8 cellular contexts compared by ENCODE assay signal in genomic region chr12:112900298-112901145, GRCh38. TPM values are rescaled to one million over a fixed set of nuclear protein-coding genes. Genes with fewer than 3 reads are reported as not detected.
DNase-seq lines count a peak whose midpoint lies in the region; ATAC-seq and TF ChIP-seq lines count a peak whose summit lies in the region.

No MANE protein-coding gene starts in this region.

- no peaks in the 10 kb centered on the region for H3K9me3 Mint-ChIP-seq in CD4-positive, alpha-beta memory T cell
- H3K9me3 Mint-ChIP-seq in GM23338, result peaks cover 33% of the 10 kb centered on the region
- H3K9me3 Mint-ChIP-seq in activated CD8-positive, alpha-beta T cell treated with anti-CD3 and anti-CD28 coated beads, Interleukin-2, amount 10 ng/mL, durations not matched to agents 7 days and 5 days (ENCODE audit: insufficient read depth), result no peaks in the 10 kb centered on the region

- no peaks in the 10 kb centered on the region for H3K79me2 ChIP-seq in GM23338 (replicated peaks; ENCODE audit: insufficient read depth)

- peaks cover 0 to 7% of the 10 kb centered on the region in 2 donors for H3K27me3 Mint-ChIP-seq in CD4-positive, alpha-beta memory T cell
- peaks cover 5% of the 10 kb centered on the region for H3K27me3 Mint-ChIP-seq in GM23338 (ENCODE audit: insufficient read depth, low read depth, poor library complexity)
- peaks cover 17% of the 10 kb centered on the region for H3K27me3 Mint-ChIP-seq in activated CD8-positive, alpha-beta T cell treated with anti-CD3 and anti-CD28 coated beads, Interleukin-2, amount 10 ng/mL, durations not matched to agents 7 days and 5 days (ENCODE audit: low read depth)

- H3K4me1 Mint-ChIP-seq in CD4-positive, alpha-beta memory T cell, result peaks cover 18 to 39% (median 24%) of the 10 kb centered on the region in 4 donors
- no peaks in the 10 kb centered on the region; the same call in 2 of the 3 replicates for H3K4me1 Mint-ChIP-seq in GM23338
- H3K4me1 Mint-ChIP-seq in activated CD8-positive, alpha-beta T cell treated with anti-CD3 and anti-CD28 coated beads, Interleukin-2, amount 10 ng/mL, durations not matched to agents 7 days and 5 days (ENCODE audit: low read depth), result peaks cover 37% of the 10 kb centered on the region

- H3K36me3 Mint-ChIP-seq in CD4-positive, alpha-beta memory T cell, result no peaks in the 10 kb centered on the region
- H3K36me3 Mint-ChIP-seq in GM23338 (ENCODE audit: low read depth), result peaks cover 4% of the 10 kb centered on the region; the same call in 2 of the 3 replicates
- H3K36me3 Mint-ChIP-seq in activated CD8-positive, alpha-beta T cell treated with anti-CD3 and anti-CD28 coated beads, Interleukin-2, amount 10 ng/mL, durations not matched to agents 7 days and 5 days (ENCODE audit: low read depth), result no peaks in the 10 kb centered on the region

- H3K9me2 ChIP-seq in GM23338 (ENCODE audit: insufficient read depth), result no peaks in the 10 kb centered on the region

- ATAC-seq in GM23338, result peak; percentile 86
- peak; percentile 55 for ATAC-seq in activated CD8-positive, alpha-beta T cell treated with anti-CD3 and anti-CD28 coated beads, Interleukin-2, amount 10 ng/mL, durations not matched to agents 7 days and 5 days
- no peak for ATAC-seq in HG02840 (IDR thresholded peaks at IDR 0.05; ENCODE audit: low FRiP score, unreplicated experiment)

- no peak overlapping the region for H3K4me3 ChIP-seq in CD4-positive, alpha-beta memory T cell (ENCODE audit: low read length in 2 of 2)
- H3K4me3 ChIP-seq in GM23338 (no peak overlapping the region), fibroblast of the aortic adventitia (ENCODE audit: low read depth, low read length) (no peak overlapping the region)

- intact Hi-C loops in CD4-positive, alpha-beta memory T cell (cut with micrococcal nuclease), result loop anchor here (1.0 to 10.0 kb wide), 4 partner anchors 78 to 284 kb away; partner anchors contain the start of genes DDX54, OAS2 and RITA1

- H3K4me3 Mint-ChIP-seq in CD4-positive, alpha-beta memory T cell, result peak overlapping the region in 1 of 8 donors; percentile 2
- H3K4me3 Mint-ChIP-seq in GM23338, result no peak overlapping the region
- no peak overlapping the region for H3K4me3 Mint-ChIP-seq in activated CD8-positive, alpha-beta T cell treated with anti-CD3 and anti-CD28 coated beads, Interleukin-2, amount 10 ng/mL, durations not matched to agents 7 days and 5 days

- no peaks in the 10 kb centered on the region for H3K27me3 ChIP-seq in CD4-positive, alpha-beta memory T cell (ENCODE audit: insufficient read depth, low read length)
- H3K27me3 ChIP-seq in GM23338 (ENCODE audit: insufficient read depth), result no peaks in the 10 kb centered on the region

- no peaks in the 10 kb centered on the region for H3K36me3 ChIP-seq in CD4-positive, alpha-beta memory T cell (ENCODE audit: insufficient read depth, low read length)
- no peaks in the 10 kb centered on the region for H3K36me3 ChIP-seq in GM23338 (ENCODE audit: insufficient read depth)

- TF ChIP-seq CTCF in GM23338 (conservative IDR thresholded peaks at IDR 0.05; ENCODE audit: low read depth in 2 of 2) (peak; percentile 75 to 80), fibroblast of the aortic adventitia (IDR thresholded peaks at IDR 0.05; ENCODE audit: insufficient read depth, low read length) (peak; percentile 83)

- H3K4me1 ChIP-seq in CD4-positive, alpha-beta memory T cell (ENCODE audit: insufficient read depth, low read length), result peaks cover 23% of the 10 kb centered on the region
- no peaks in the 10 kb centered on the region for H3K4me1 ChIP-seq in GM23338 (ENCODE audit: insufficient read depth)

- POLR2A ChIA-PET in CD4-positive, alpha-beta memory T cell (lab: Charles Lee; ENCODE audit: partially characterized antibody), result interaction anchor here (1.0 to 12.1 kb wide), 5 partner anchors 9 to 93 kb away, joined by 3 to 144 read pairs (median 4); partner anchors contain the start of genes OAS2 and OAS3
- POLR2A ChIA-PET in activated CD8-positive, alpha-beta T cell treated with anti-CD3 and anti-CD28 coated beads, Interleukin-2, amount 10 ng/mL, durations not matched to agents 7 days and 5 days (lab: Charles Lee), result interaction anchor here (1.2 to 3.5 kb wide), 2 partner anchors 37 to 78 kb away, joined by 5 to 37 read pairs; partner anchors contain the start of genes OAS2 and OAS3

- H4K20me1 ChIP-seq in GM23338 (replicated peaks; ENCODE audit: insufficient read depth), result no peaks in the 10 kb centered on the region

- no peak overlapping the region for H3K27ac ChIP-seq in CD4-positive, alpha-beta memory T cell (ENCODE audit: low read depth, low read length)
- no peak overlapping the region for H3K27ac ChIP-seq in GM23338 (ENCODE audit: low read depth)

- DNase-seq in CD4-positive, alpha-beta memory T cell, result peak; percentile 39 to 59 (median 45)
- DNase-seq in GM23338 (ENCODE audit: low spot score), result peak; percentile 86
- DNase-seq in NCI-H510A treated with DMSO at 0.1 percent for 48 hours (lab: John Stamatoyannopoulos, UW), result peak; percentile 77
- DNase-seq in activated CD8-positive, alpha-beta T cell treated with anti-CD3 and anti-CD28 coated beads, Interleukin-2, amount 10 ng/mL, durations not matched to agents 7 days and 5 days, result peak; percentile 63
- peak; percentile 49 for DNase-seq in fibroblast of the aortic adventitia (ENCODE audit: low read depth)
- DNase-seq in retina, result peak; percentile 22
- DNase-seq in globus pallidus (ENCODE audit: low spot score), result no peak

- no peaks in the 10 kb centered on the region for H3F3A ChIP-seq in GM23338 (replicated peaks; ENCODE audit: low read depth)

- no peaks in the 10 kb centered on the region for H3K9me3 ChIP-seq in CD4-positive, alpha-beta memory T cell (ENCODE audit: control insufficient read depth in 1 of 2, low read length in 2 of 2)

- H2AFZ ChIP-seq in GM23338, result no peak overlapping the region

- H3K27ac Mint-ChIP-seq in CD4-positive, alpha-beta memory T cell, result peak overlapping the region in 6 of 7 donors; percentile 13 to 70 (median 58)
- no peak overlapping the region for H3K27ac Mint-ChIP-seq in GM23338
- no peak overlapping the region for H3K27ac Mint-ChIP-seq in activated CD8-positive, alpha-beta T cell treated with anti-CD3 and anti-CD28 coated beads, Interleukin-2, amount 10 ng/mL, durations not matched to agents 7 days and 5 days

- CTCF ChIA-PET in CD4-positive, alpha-beta memory T cell (lab: Charles Lee; ENCODE audit: partially characterized antibody), result interaction anchor here (0.6 to 5.2 kb wide), 36 partner anchors 8 to 411 kb away, joined by 3 to 72 read pairs (median 6); partner anchors contain the start of genes OAS2 and OAS3
- CTCF ChIA-PET in activated CD8-positive, alpha-beta T cell treated with anti-CD3 and anti-CD28 coated beads, Interleukin-2, amount 10 ng/mL, durations not matched to agents 7 days and 5 days (lab: Charles Lee), result interaction anchor here (0.8 to 2.3 kb wide), 22 partner anchors 10 to 274 kb away, joined by 3 to 14 read pairs (median 6); partner anchors contain the start of genes OAS2 and OAS3

- H3K4me2 ChIP-seq in GM23338, result no peak overlapping the region

TF ChIP-seq in GM23338, 12 proteins besides CTCF, POLR2A, EP300 and RAD21 (continues in another document):
- TF ChIP-seq ETS1 (IDR thresholded peaks at IDR 0.05) (no peak), NANOG (IDR thresholded peaks at IDR 0.05; ENCODE audit: borderline replicate concordance) (no peak), JUNB (IDR thresholded peaks at IDR 0.05; ENCODE audit: unreplicated experiment) (no peak)

RNA-seq across cellular contexts. Expression of gene OAS1, which starts 6.2 kb away (rescaled TPM):
- total RNA-seq in CD4-positive, alpha-beta memory T cell, result 10 to 100 TPM in 1 of 2 experiments, 1 to 10 TPM in 1; 8.4 to 10.9 TPM
- 10 to 100 TPM; 30.3 to 49.3 TPM for polyA plus RNA-seq in CD4-positive, alpha-beta memory T cell
- not detected in 2 replicates for total RNA-seq in GM23338 (2014; rRNA removed; shearing (Covaris generic))
- polyA plus RNA-seq in GM23338 (2016; fragmentation: Nextera tagmentation; extraction: Ambion mirVana), result not detected in 2 replicates
- total RNA-seq in activated CD8-positive, alpha-beta T cell treated with anti-CD3 and anti-CD28 coated beads, Interleukin-2, amount 10 ng/mL, durations not matched to agents 7 days and 5 days, result 100 to 1,000 TPM; 143 to 146 TPM
- 1.4 and 7.8 TPM in 2 replicates for total RNA-seq in fibroblast of the aortic adventitia (ENCODE audit: low replicate concordance)

RNA-seq across cellular contexts. Expression of gene OAS3, which starts 37.8 kb away (rescaled TPM):
- 10 to 100 TPM; 20.3 to 22.5 TPM for total RNA-seq in CD4-positive, alpha-beta memory T cell
- 10 to 100 TPM; 14.4 to 31.3 TPM for polyA plus RNA-seq in CD4-positive, alpha-beta memory T cell
- total RNA-seq in GM23338 (2014; rRNA removed; shearing (Covaris generic)), result 1.4 and 2.6 TPM in 2 replicates
- 0.21 and 0.27 TPM in 2 replicates for polyA plus RNA-seq in GM23338 (2016; fragmentation: Nextera tagmentation; extraction: Ambion mirVana)
- total RNA-seq in activated CD8-positive, alpha-beta T cell treated with anti-CD3 and anti-CD28 coated beads, Interleukin-2, amount 10 ng/mL, durations not matched to agents 7 days and 5 days, result 100 to 1,000 TPM; 199 to 202 TPM
- 3.9 and 5.3 TPM in 2 replicates for total RNA-seq in fibroblast of the aortic adventitia (ENCODE audit: low replicate concordance)

Comparison
In these comparisons a context has a peak if more than half of its experiments do, and no peak if none do; other contexts are left out.
1. H3K27ac Mint-ChIP-seq: peak in CD4-positive, alpha-beta memory T cell (6 of 7); none in GM23338 (single experiment) and activated CD8-positive, alpha-beta T cell treated with anti-CD3 and anti-CD28 coated beads, Interleukin-2, amount 10 ng/mL, durations not matched to agents 7 days and 5 days (single experiment).
2. RNA of gene OAS1, which starts 6.2 kb away (total RNA-seq): 143 to 146 TPM in activated CD8-positive, alpha-beta T cell treated with anti-CD3 and anti-CD28 coated beads, Interleukin-2, amount 10 ng/mL, durations not matched to agents 7 days and 5 days; 8.4 to 10.9 TPM in CD4-positive, alpha-beta memory T cell, 1.4 to 7.8 TPM in fibroblast of the aortic adventitia and not detected in GM23338; every median in the first group is over 10 times any median in the second.
3. RNA of gene OAS3, which starts 37.8 kb away (total RNA-seq): 199 to 202 TPM in activated CD8-positive, alpha-beta T cell treated with anti-CD3 and anti-CD28 coated beads, Interleukin-2, amount 10 ng/mL, durations not matched to agents 7 days and 5 days; 20.3 to 22.5 TPM in CD4-positive, alpha-beta memory T cell, 3.9 to 5.3 TPM in fibroblast of the aortic adventitia and 1.4 to 2.6 TPM in GM23338; every median in the first group is over 4 times any median in the second.